ENCODE assay signal across 14 cellular contexts in genomic region chr9:19155106-19155999, GRCh38. TPM values are rescaled to one million over a fixed set of nuclear protein-coding genes. Genes with fewer than 3 reads are reported as not detected.
DNase-seq lines count a peak whose midpoint lies in the region; ATAC-seq, FAIRE-seq and TF ChIP-seq lines count a peak whose summit lies in the region.
"Had no signal": no experiment of that assay in that cellular context is flagged by ENCODE, and none has a peak within 500 bp of the region (broad histone marks: within the 10 kb centered on the region; RNA-seq: fewer than 3 reads in every experiment).

No MANE protein-coding gene starts in this region.

- no peak overlapping the region for H3K4me2 ChIP-seq in neural progenitor cell

- no peak for FAIRE-seq in RCC 7860 (lab: Jason Lieb, UNC)

- H3K9me3 Mint-ChIP-seq in T-helper 2 cell treated with Interferon-gamma antibody and Interleukin-4, amounts not matched to agents 5 μg/mL and 100 μg/mL, for 36 hours, result no peaks in the 10 kb centered on the region
- no peaks in the 10 kb centered on the region for H3K9me3 Mint-ChIP-seq in neural progenitor cell
- H3K9me3 Mint-ChIP-seq: brain, memory B cell had no signal

- H3K4me1 ChIP-seq in neural progenitor cell, result no peaks in the 10 kb centered on the region

- H3K4me3 ChIP-seq in neural progenitor cell, result no peak overlapping the region

- H3K36me3 Mint-ChIP-seq in T-helper 2 cell treated with Interferon-gamma antibody and Interleukin-4, amounts not matched to agents 5 μg/mL and 100 μg/mL, for 36 hours (ENCODE audit: low read depth), result no peaks in the 10 kb centered on the region
- H3K36me3 Mint-ChIP-seq in neural progenitor cell, result peaks cover 2% of the 10 kb centered on the region
- H3K36me3 Mint-ChIP-seq: brain, memory B cell had no signal

- H3K27ac Mint-ChIP-seq in T-helper 2 cell treated with Interferon-gamma antibody and Interleukin-4, amounts not matched to agents 5 μg/mL and 100 μg/mL, for 36 hours, result peak overlapping the region; percentile 34
- H3K27ac Mint-ChIP-seq in neural progenitor cell, result no peak overlapping the region
- H3K27ac Mint-ChIP-seq: brain, memory B cell had no signal

- no peak for TF ChIP-seq CTCF in neural progenitor cell (IDR thresholded peaks at IDR 0.05)

- H3K79me2 ChIP-seq in neural progenitor cell (ENCODE audit: low read depth), result no peaks in the 10 kb centered on the region

- no peaks in the 10 kb centered on the region for H3K36me3 ChIP-seq in neural progenitor cell

- no peak overlapping the region for H3K9ac ChIP-seq in neural progenitor cell

- no peaks in the 10 kb centered on the region for H3F3A ChIP-seq in neural progenitor cell (ENCODE audit: low read depth)

- H4K20me1 ChIP-seq in neural progenitor cell (ENCODE audit: low read depth), result no peaks in the 10 kb centered on the region

- DNase-seq in NCI-H510A treated with DMSO at 0.1 percent for 48 hours (lab: John Stamatoyannopoulos, UW) (peak; percentile 11), NCI-H510A (lab: John Stamatoyannopoulos, UW) (no peak), neural progenitor cell (ENCODE audit: low spot score) (no peak), RCC 7860 (ENCODE audit: low spot score) (no peak)
- DNase-seq in T-helper 2 cell treated with Interferon-gamma antibody and Interleukin-4, amounts not matched to agents 5 μg/mL and 100 μg/mL, for 36 hours (ENCODE audit: low spot score), result no peak
- DNase-seq: activated CD4-positive, alpha-beta T cell treated with anti-CD3 and anti-CD28 coated beads for 4 hours; MV-4-11; right cardiac atrium; stimulated activated CD8-positive, alpha-beta memory T cell treated with anti-CD3 and anti-CD28 coated beads, Interleukin-4, amount 100 ng/mL, for 48 hours had no signal

- no peaks in the 10 kb centered on the region for H3K27me3 ChIP-seq in neural progenitor cell

- peak overlapping the region; percentile 20 for H2AFZ ChIP-seq in neural progenitor cell (replicated peaks)

- peaks cover 20% of the 10 kb centered on the region for H3K4me1 Mint-ChIP-seq in T-helper 2 cell treated with Interferon-gamma antibody and Interleukin-4, amounts not matched to agents 5 μg/mL and 100 μg/mL, for 36 hours (ENCODE audit: low read depth)
- H3K4me1 Mint-ChIP-seq in neural progenitor cell, result no peaks in the 10 kb centered on the region
- H3K4me1 Mint-ChIP-seq: brain, memory B cell had no signal

- H3K27ac ChIP-seq in neural progenitor cell, result no peak overlapping the region

- H3K9me3 ChIP-seq in neural progenitor cell (ENCODE audit: low read depth), result no peaks in the 10 kb centered on the region

- ATAC-seq in GM21390 (IDR thresholded peaks at IDR 0.05; ENCODE audit: unreplicated experiment) (peak; percentile 51), HG03469 (IDR thresholded peaks at IDR 0.05; ENCODE audit: unreplicated experiment) (no peak), HG02588 (IDR thresholded peaks at IDR 0.05; ENCODE audit: unreplicated experiment) (no peak)

- no peak overlapping the region for H3K4me3 Mint-ChIP-seq in T-helper 2 cell treated with Interferon-gamma antibody and Interleukin-4, amounts not matched to agents 5 μg/mL and 100 μg/mL, for 36 hours
- H3K4me3 Mint-ChIP-seq in neural progenitor cell, result no peak overlapping the region
- H3K4me3 Mint-ChIP-seq: brain, memory B cell had no signal

- no peaks in the 10 kb centered on the region for H3K27me3 Mint-ChIP-seq in T-helper 2 cell treated with Interferon-gamma antibody and Interleukin-4, amounts not matched to agents 5 μg/mL and 100 μg/mL, for 36 hours (ENCODE audit: low read depth)
- H3K27me3 Mint-ChIP-seq in neural progenitor cell (ENCODE audit: insufficient read depth, low read depth), result peaks cover 6% of the 10 kb centered on the region
- H3K27me3 Mint-ChIP-seq: brain, memory B cell had no signal

RNA-seq across cellular contexts. Expression of gene PLIN2, which starts 28.1 kb away (rescaled TPM):
- total RNA-seq in neural progenitor cell (ENCODE audit: low replicate concordance), result 55.3 and 58.8 TPM in 2 replicates

RNA-seq across cellular contexts. Expression of gene HAUS6, which starts 52.6 kb away (rescaled TPM):
- total RNA-seq in neural progenitor cell (ENCODE audit: low replicate concordance), result 40.7 and 61.2 TPM in 2 replicates
